In the genomic region with DNA sequence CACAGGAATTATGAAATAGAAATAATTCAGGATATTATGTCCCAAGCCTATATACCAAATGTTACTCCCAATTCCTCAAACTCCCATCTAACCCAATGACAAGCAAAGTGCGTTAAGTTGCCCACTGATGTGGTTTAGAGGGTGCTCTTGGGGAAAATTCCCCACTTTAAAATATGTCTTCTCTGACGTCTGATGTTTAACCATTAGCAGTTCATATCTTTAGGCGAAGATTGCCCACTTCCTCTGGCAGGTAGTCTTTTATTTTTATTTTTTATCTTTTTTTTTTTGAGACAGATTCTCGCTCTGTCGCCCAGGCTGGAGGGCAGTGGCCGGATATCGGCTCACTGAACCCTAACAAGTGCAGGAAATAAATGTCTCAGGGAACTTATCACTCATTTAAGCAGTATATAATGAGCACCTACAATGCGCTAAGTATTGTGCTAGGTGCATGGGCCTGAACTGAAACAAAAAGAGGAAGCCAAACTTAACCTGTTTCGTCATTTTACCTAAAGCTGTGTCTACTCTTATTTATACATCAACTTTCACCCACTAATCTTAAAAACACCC, we compare ENCODE assay signal across 8 cellular contexts. TPM values are rescaled to one million over a fixed set of nuclear protein-coding genes. Genes with fewer than 3 reads are reported as not detected.
DNase-seq lines count a peak whose midpoint lies in the region; ATAC-seq, FAIRE-seq and TF ChIP-seq lines count a peak whose summit lies in the region.

No MANE protein-coding gene starts in this region.

- no peak for TF ChIP-seq RAD21 in HepG2 (CRISPR knock-in tag; IDR thresholded peaks at IDR 0.05)

- H3K27me3 Mint-ChIP-seq in activated CD8-positive, alpha-beta T cell treated with anti-CD3 and anti-CD28 coated beads for 36 hours, result no peaks in the 10 kb centered on the region

- no peaks in the 10 kb centered on the region for H4K20me1 ChIP-seq in HepG2 (ENCODE audit: insufficient read depth, low read length)

- H3K79me2 ChIP-seq in HepG2 (ENCODE audit: insufficient read depth, low read length), result no peaks in the 10 kb centered on the region

- ATAC-seq in GM19351 (IDR thresholded peaks at IDR 0.05; ENCODE audit: unreplicated experiment) (peak; percentile 41), HG03354 (IDR thresholded peaks at IDR 0.05; ENCODE audit: poor library complexity, severe bottlenecking, unreplicated experiment) (peak; percentile 41), HepG2 (no peak)
- ATAC-seq in activated CD8-positive, alpha-beta T cell treated with anti-CD3 and anti-CD28 coated beads for 36 hours, result peak; percentile 32

- H3K4me3 Mint-ChIP-seq in activated CD8-positive, alpha-beta T cell treated with anti-CD3 and anti-CD28 coated beads for 36 hours, result peak overlapping the region; percentile 98

- peak overlapping the region; percentile 64 for H3K9ac ChIP-seq in HepG2 (ENCODE audit: insufficient read depth, low read depth, low read length)

- peaks cover 39% of the 10 kb centered on the region for H3K36me3 Mint-ChIP-seq in activated CD8-positive, alpha-beta T cell treated with anti-CD3 and anti-CD28 coated beads for 36 hours (ENCODE audit: low read depth)

- H3K4me1 ChIP-seq in HepG2 (ENCODE audit: insufficient read depth, low read length) (peaks cover 23% of the 10 kb centered on the region), uterus (peaks cover 0 to 5% of the 10 kb centered on the region in 2 donors)

- BruUV-seq in HepG2 (replicated peaks; lab: Mats Ljungman, UMichigan), result no TSS peak

- H3K4me3 ChIP-seq in HepG2 (replicated peaks in 1 of 3; ENCODE audit: insufficient read depth in 1 of 3, low read depth in 2 of 3, low read length in 3 of 3), result peak overlapping the region; percentile 67 to 91 (median 83); a peak in 5 of 6 replicates
- no peak overlapping the region for H3K4me3 ChIP-seq in uterus

- peaks cover 41% of the 10 kb centered on the region for H3K4me1 Mint-ChIP-seq in activated CD8-positive, alpha-beta T cell treated with anti-CD3 and anti-CD28 coated beads for 36 hours (ENCODE audit: low read depth)

- peak overlapping the region; percentile 97 for H3K27ac Mint-ChIP-seq in activated CD8-positive, alpha-beta T cell treated with anti-CD3 and anti-CD28 coated beads for 36 hours

- POLR2A ChIA-PET in activated CD8-positive, alpha-beta T cell treated with anti-CD3 and anti-CD28 coated beads for 36 hours (lab: Charles Lee), result interaction anchor here (0.9 to 4.5 kb wide), 9 partner anchors 9 to 104 kb away, joined by 3 to 33 read pairs (median 4); no protein-coding TSS in a partner anchor
- POLR2A ChIA-PET in HepG2 (lab: Yijun Ruan, JAX), result no interaction called here

- TF ChIP-seq EP300 in HepG2 (IDR thresholded peaks at IDR 0.05; ENCODE audit: low read depth in 2 of 2, low read length in 2 of 2) (no peak), HepG2 (CRISPR knock-in tag; IDR thresholded peaks at IDR 0.05; ENCODE audit: borderline replicate concordance) (no peak)

- H3K27ac ChIP-seq in HepG2 (ENCODE audit: extremely low read length, insufficient read depth, low read length) (no peak overlapping the region), uterus (peak overlapping the region; percentile 92 to 96)

- intact Hi-C loops in activated CD8-positive, alpha-beta T cell treated with anti-CD3 and anti-CD28 coated beads for 36 hours (cut with micrococcal nuclease), result loop anchor here (2.0 to 5.0 kb wide), 2 partner anchors 21 to 104 kb away; no protein-coding TSS in a partner anchor
- intact Hi-C loops in HepG2 (cut with micrococcal nuclease; ENCODE audit: unreplicated experiment) (no loop called here), uterus (cut with DNase I; ENCODE audit: low total_unique reads) (no loop called here)

- H3K9me3 ChIP-seq in HepG2 (ENCODE audit: low read length) (no peaks in the 10 kb centered on the region), uterus (no peaks in the 10 kb centered on the region)

- CTCF ChIA-PET in activated CD8-positive, alpha-beta T cell treated with anti-CD3 and anti-CD28 coated beads for 36 hours (lab: Charles Lee), result interaction anchor here (0.8 to 5.6 kb wide), 6 partner anchors 18 to 104 kb away, joined by 3 to 91 read pairs (median 5); no protein-coding TSS in a partner anchor
- CTCF ChIA-PET in HepG2 (lab: Yijun Ruan, JAX; ENCODE audit: low intra/inter-chr PET ratio, low total read pairs), result no interaction called here

- no peaks in the 10 kb centered on the region for H3K9me3 Mint-ChIP-seq in activated CD8-positive, alpha-beta T cell treated with anti-CD3 and anti-CD28 coated beads for 36 hours

- H3K36me3 ChIP-seq in HepG2 (replicated peaks in 1 of 2; ENCODE audit: control insufficient read depth in 1 of 2, insufficient read depth in 2 of 2, low read length in 2 of 2) (no peaks in the 10 kb centered on the region), uterus (no peaks in the 10 kb centered on the region)

- no peak for FAIRE-seq in HepG2 (lab: Jason Lieb, UNC)

- TF ChIP-seq POLR2A in HepG2 (IDR thresholded peaks at IDR 0.05; ENCODE audit: insufficient read depth in 1 of 2, low read depth in 2 of 2, low read length in 2 of 2) (no peak), uterus (IDR thresholded peaks at IDR 0.05) (no peak)

- peak overlapping the region; percentile 89 for H2AFZ ChIP-seq in HepG2 (ENCODE audit: low read length)

- 66% methylated on average over 9 of the region's 9 CpGs for WGBS in HepG2 (ENCODE audit: low lambda C conversion rate)

- DNase-seq in activated CD8-positive, alpha-beta T cell treated with anti-CD3 and anti-CD28 coated beads for 36 hours, result peak; percentile 65
- DNase-seq in HepG2 (ENCODE audit: low spot score) (no peak), uterus (no peak), NCI-H1092 (lab: John Stamatoyannopoulos, UW) (no peak), iPS-NIHi7 (ENCODE audit: extremely low spot score) (no peak), KG1 (lab: John Stamatoyannopoulos, UW) (no peak)

- in situ Hi-C loops in HepG2 (cut with HindIII; ENCODE audit: extremely low pct_ligation_motif_present, low pct_unique_long_range_greater_than_20kb), result loop anchor here (10.0 kb wide), 1 partner anchor 107 kb away; no protein-coding TSS in a partner anchor

- peak overlapping the region; percentile 94 for H3K4me2 ChIP-seq in HepG2 (ENCODE audit: low read depth, low read length)

- H3K27me3 ChIP-seq in HepG2 (ENCODE audit: control insufficient read depth in 1 of 2, insufficient read depth in 2 of 2, low read length in 2 of 2) (no peaks in the 10 kb centered on the region), uterus (no peaks in the 10 kb centered on the region)

- no peak for TF ChIP-seq CTCF in activated CD8-positive, alpha-beta T cell treated with anti-CD3 and anti-CD28 coated beads for 36 hours (IDR thresholded peaks at IDR 0.05)
- TF ChIP-seq CTCF in HepG2 (CRISPR knock-in tag; IDR thresholded peaks at IDR 0.05) (no peak), uterus (IDR thresholded peaks at IDR 0.05) (no peak)

TF ChIP-seq in HepG2, 621 proteins besides CTCF, POLR2A, EP300 and RAD21:
- no peak for TF ChIP-seq WIZ (CRISPR knock-in tag; IDR thresholded peaks at IDR 0.05)
- TF ChIP-seq HMG20A (CRISPR knock-in tag; IDR thresholded peaks at IDR 0.05; ENCODE audit: borderline replicate concordance), result no peak
- no peak for TF ChIP-seq NFKBIZ (CRISPR knock-in tag; IDR thresholded peaks at IDR 0.05)
- TF ChIP-seq SRSF1 (optimal IDR thresholded peaks at IDR 0.05; ENCODE audit: low read depth, low read length), result no peak
- no peak for TF ChIP-seq ZNF496 (CRISPR knock-in tag; IDR thresholded peaks at IDR 0.05; ENCODE audit: insufficient replicate concordance)
- no peak for TF ChIP-seq ZNF17 (CRISPR knock-in tag; IDR thresholded peaks at IDR 0.05)
- TF ChIP-seq ZNF720 (CRISPR knock-in tag; IDR thresholded peaks at IDR 0.05), result no peak

RNA-seq across cellular contexts. Expression of a gene that starts 1.3 kb away (rescaled TPM):
- total RNA-seq in activated CD8-positive, alpha-beta T cell treated with anti-CD3 and anti-CD28 coated beads for 36 hours, result 10 to 100 TPM; 77.4 to 87.3 TPM
- total RNA-seq in HepG2 (2016; rRNA removed; fragmentation: Illumina TruSeq; extraction: Trizol) (2.5 and 2.7 TPM in 2 replicates), uterus (10 to 100 TPM; 25.6 to 68.2 (median 32.9) TPM)
- 2.5 and 2.8 TPM in 2 replicates for total RNA-seq in HepG2 (2016; cell fraction: cytosol; rRNA removed; fragmentation: Illumina TruSeq; extraction: Trizol; ENCODE audit: low read depth)
- total RNA-seq in HepG2 (2016; cell fraction: insoluble cytoplasmic fraction; rRNA removed; fragmentation: Illumina TruSeq; extraction: Trizol), result 2.8 and 3.0 TPM in 2 replicates
- 1.3 and 1.6 TPM in 2 replicates for total RNA-seq in HepG2 (2016; cell fraction: membrane; rRNA removed; fragmentation: Illumina TruSeq; extraction: Trizol)
- 5.8 and 6.4 TPM in 2 replicates for total RNA-seq in HepG2 (2016; cell fraction: nucleus; rRNA removed; fragmentation: Illumina TruSeq; extraction: Trizol)
- 0.91 and 1.3 TPM in 2 replicates for polyA plus RNA-seq in HepG2 (2011; rRNA removed)
- 0.55 and 1.0 TPM in 2 replicates for polyA plus RNA-seq in HepG2 (2011; cell fraction: cytosol; rRNA removed)
- 1.5 and 1.6 TPM in 2 replicates for polyA plus RNA-seq in HepG2 (2011; cell fraction: nucleus; rRNA removed)
- 0.80 and 0.81 TPM in 2 replicates for polyA plus RNA-seq in HepG2 (2012)
- polyA plus RNA-seq in HepG2 (2016; cell fraction: cytosol; fragmentation: Illumina TruSeq; extraction: Trizol; ENCODE audit: low read depth), result 2.1 and 2.9 TPM in 2 replicates
- 2.1 and 2.2 TPM in 2 replicates for polyA plus RNA-seq in HepG2 (2016; cell fraction: insoluble cytoplasmic fraction; fragmentation: Illumina TruSeq; extraction: Trizol; ENCODE audit: low read depth)
- 1.7 and 1.8 TPM in 2 replicates for polyA plus RNA-seq in HepG2 (2016; cell fraction: membrane; fragmentation: Illumina TruSeq; extraction: Trizol; ENCODE audit: low read depth)
- polyA plus RNA-seq in HepG2 (2016; cell fraction: nucleus; fragmentation: Illumina TruSeq; extraction: Trizol; ENCODE audit: insufficient read depth, low read depth), result 3.3 and 5.1 TPM in 2 replicates
- polyA minus RNA-seq in HepG2 (2011; rRNA and poly(A)+ RNA removed; ENCODE audit: low replicate concordance), result 1.4 and 4.8 TPM in 2 replicates
- polyA minus RNA-seq in HepG2 (2011; cell fraction: cytosol; rRNA and poly(A)+ RNA removed), result 2.0 and 2.5 TPM in 2 replicates
- polyA minus RNA-seq in HepG2 (2011; cell fraction: nucleus; rRNA and poly(A)+ RNA removed), result 7.7 and 8.7 TPM in 2 replicates

Comparison
In these comparisons a context has a peak if more than half of its experiments do, and no peak if none do; other contexts are left out.
1. H3K4me3 ChIP-seq: peak in HepG2 (3 of 3); none in uterus (0 of 2).